ENCODE assay signal across 18 cellular contexts in genomic region chr18:33573193-33573592, GRCh38. TPM values are rescaled to one million over a fixed set of nuclear protein-coding genes. Genes with fewer than 3 reads are reported as not detected.
DNase-seq lines count a peak whose midpoint lies in the region; ATAC-seq and TF ChIP-seq lines count a peak whose summit lies in the region.
"Had no signal": no experiment of that assay in that cellular context is flagged by ENCODE, and none has a peak within 500 bp of the region (broad histone marks: within the 10 kb centered on the region; RNA-seq: fewer than 3 reads in every experiment).

No MANE protein-coding gene starts in this region.

- no peaks in the 10 kb centered on the region for H3K79me2 ChIP-seq in neural progenitor cell (ENCODE audit: low read depth)
- no peaks in the 10 kb centered on the region for H3K79me2 ChIP-seq in GM23338 (replicated peaks; ENCODE audit: insufficient read depth)

- no peak for TF ChIP-seq CTCF in neural progenitor cell (IDR thresholded peaks at IDR 0.05)
- no peak for TF ChIP-seq CTCF in GM23338 (conservative IDR thresholded peaks at IDR 0.05; ENCODE audit: low read depth in 2 of 2)

- no peaks in the 10 kb centered on the region for H3K36me3 ChIP-seq in neural progenitor cell
- no peaks in the 10 kb centered on the region for H3K36me3 ChIP-seq in GM23338 (ENCODE audit: insufficient read depth)
- H3K36me3 ChIP-seq: SJSA1 had no signal

- no peaks in the 10 kb centered on the region for H3K9me3 ChIP-seq in neural progenitor cell (ENCODE audit: low read depth)
- H3K9me3 ChIP-seq: A549 had no signal

- H3K4me2 ChIP-seq in neural progenitor cell (no peak overlapping the region), GM23338 (no peak overlapping the region)
- H3K4me2 ChIP-seq: A549 had no signal

- H3K4me3 Mint-ChIP-seq in neural progenitor cell (no peak overlapping the region), GM23338 (no peak overlapping the region)
- H3K4me3 Mint-ChIP-seq: T-helper 2 cell treated with Interferon-gamma antibody and Interleukin-4, amounts not matched to agents 5 μg/mL and 100 μg/mL, for 36 hours had no signal

- H3K36me3 Mint-ChIP-seq in neural progenitor cell (peaks cover 2% of the 10 kb centered on the region), GM23338 (ENCODE audit: low read depth) (peaks cover 3% of the 10 kb centered on the region; the same call in 2 of the 3 replicates)

- H3F3A ChIP-seq in neural progenitor cell (ENCODE audit: low read depth) (no peaks in the 10 kb centered on the region), GM23338 (replicated peaks; ENCODE audit: low read depth) (no peaks in the 10 kb centered on the region)

- peaks cover 23% of the 10 kb centered on the region for H3K27me3 ChIP-seq in neural progenitor cell
- peaks cover 17% of the 10 kb centered on the region for H3K27me3 ChIP-seq in GM23338 (ENCODE audit: insufficient read depth)

- H4K20me1 ChIP-seq in neural progenitor cell (ENCODE audit: low read depth) = no peaks in the 10 kb centered on the region
- H4K20me1 ChIP-seq in GM23338 (replicated peaks; ENCODE audit: insufficient read depth) = no peaks in the 10 kb centered on the region

- H3K4me1 ChIP-seq in neural progenitor cell (peaks cover 16% of the 10 kb centered on the region), GM23338 (ENCODE audit: insufficient read depth) (peaks cover 13% of the 10 kb centered on the region)
- H3K4me1 ChIP-seq: A549 had no signal

- no peaks in the 10 kb centered on the region for H3K9me2 ChIP-seq in GM23338 (ENCODE audit: insufficient read depth)

- ATAC-seq in GM23338 (no peak), HG03457 (IDR thresholded peaks at IDR 0.05; ENCODE audit: unreplicated experiment) (no peak), GM21737 (IDR thresholded peaks at IDR 0.05; ENCODE audit: unreplicated experiment) (no peak)
- ATAC-seq: A549, K562 had no signal

- H3K4me1 Mint-ChIP-seq in neural progenitor cell (peaks cover 31% of the 10 kb centered on the region), GM23338 (peaks cover 25% of the 10 kb centered on the region)

- DNase-seq in NCI-H510A treated with DMSO at 0.1 percent for 48 hours (lab: John Stamatoyannopoulos, UW) = peak; percentile 72
- no peak for DNase-seq in NCI-H510A (lab: John Stamatoyannopoulos, UW)
- peak; percentile 31 for DNase-seq in NCI-H1436 treated with DMSO at 0.1 percent for 48 hours (lab: John Stamatoyannopoulos, UW)
- DNase-seq in NCI-H82 treated with DMSO at 0.1 percent for 48 hours (lab: John Stamatoyannopoulos, UW; ENCODE audit: unreplicated experiment) = peak; percentile 30
- no peak for DNase-seq in neural progenitor cell (ENCODE audit: low spot score)
- DNase-seq in GM23338 (ENCODE audit: low spot score) = no peak
- DNase-seq: DND-41, GOT3, MV-4-11, NCI-H1930, RPMI8226 had no signal

- peak overlapping the region; percentile 64 for H3K27ac Mint-ChIP-seq in neural progenitor cell
- H3K27ac Mint-ChIP-seq in GM23338 = no peak overlapping the region
- H3K27ac Mint-ChIP-seq: T-helper 2 cell treated with Interferon-gamma antibody and Interleukin-4, amounts not matched to agents 5 μg/mL and 100 μg/mL, for 36 hours had no signal

- H3K9me3 Mint-ChIP-seq in neural progenitor cell (peaks cover 4% of the 10 kb centered on the region), GM23338 (no peaks in the 10 kb centered on the region; the same call in 2 of the 3 replicates)
- H3K9me3 Mint-ChIP-seq: T-helper 2 cell treated with Interferon-gamma antibody and Interleukin-4, amounts not matched to agents 5 μg/mL and 100 μg/mL, for 36 hours had no signal

- no peak overlapping the region for H3K9ac ChIP-seq in neural progenitor cell

- no peak overlapping the region for H2AFZ ChIP-seq in neural progenitor cell (replicated peaks)
- H2AFZ ChIP-seq in GM23338 = no peak overlapping the region

- H3K27ac ChIP-seq in neural progenitor cell (no peak overlapping the region), GM23338 (ENCODE audit: low read depth) (no peak overlapping the region)
- H3K27ac ChIP-seq: A549, C4-2B, SJSA1 had no signal

- H3K4me3 ChIP-seq in neural progenitor cell (no peak overlapping the region), GM23338 (no peak overlapping the region)
- H3K4me3 ChIP-seq: A549, K562, SJSA1 had no signal

- peaks cover 3% of the 10 kb centered on the region for H3K27me3 Mint-ChIP-seq in neural progenitor cell (ENCODE audit: insufficient read depth, low read depth)
- H3K27me3 Mint-ChIP-seq in GM23338 (ENCODE audit: insufficient read depth, low read depth, poor library complexity) = peaks cover 9% of the 10 kb centered on the region

TF ChIP-seq in GM23338, 12 proteins besides CTCF, POLR2A, EP300 and RAD21 (continues in another document):
- TF ChIP-seq ETS1 (IDR thresholded peaks at IDR 0.05) = no peak
- TF ChIP-seq JUNB (IDR thresholded peaks at IDR 0.05; ENCODE audit: unreplicated experiment) = no peak
- TF ChIP-seq POLR2AphosphoS5 (IDR thresholded peaks at IDR 0.05; ENCODE audit: low read depth) = no peak
- TF ChIP-seq, protein P1, sequence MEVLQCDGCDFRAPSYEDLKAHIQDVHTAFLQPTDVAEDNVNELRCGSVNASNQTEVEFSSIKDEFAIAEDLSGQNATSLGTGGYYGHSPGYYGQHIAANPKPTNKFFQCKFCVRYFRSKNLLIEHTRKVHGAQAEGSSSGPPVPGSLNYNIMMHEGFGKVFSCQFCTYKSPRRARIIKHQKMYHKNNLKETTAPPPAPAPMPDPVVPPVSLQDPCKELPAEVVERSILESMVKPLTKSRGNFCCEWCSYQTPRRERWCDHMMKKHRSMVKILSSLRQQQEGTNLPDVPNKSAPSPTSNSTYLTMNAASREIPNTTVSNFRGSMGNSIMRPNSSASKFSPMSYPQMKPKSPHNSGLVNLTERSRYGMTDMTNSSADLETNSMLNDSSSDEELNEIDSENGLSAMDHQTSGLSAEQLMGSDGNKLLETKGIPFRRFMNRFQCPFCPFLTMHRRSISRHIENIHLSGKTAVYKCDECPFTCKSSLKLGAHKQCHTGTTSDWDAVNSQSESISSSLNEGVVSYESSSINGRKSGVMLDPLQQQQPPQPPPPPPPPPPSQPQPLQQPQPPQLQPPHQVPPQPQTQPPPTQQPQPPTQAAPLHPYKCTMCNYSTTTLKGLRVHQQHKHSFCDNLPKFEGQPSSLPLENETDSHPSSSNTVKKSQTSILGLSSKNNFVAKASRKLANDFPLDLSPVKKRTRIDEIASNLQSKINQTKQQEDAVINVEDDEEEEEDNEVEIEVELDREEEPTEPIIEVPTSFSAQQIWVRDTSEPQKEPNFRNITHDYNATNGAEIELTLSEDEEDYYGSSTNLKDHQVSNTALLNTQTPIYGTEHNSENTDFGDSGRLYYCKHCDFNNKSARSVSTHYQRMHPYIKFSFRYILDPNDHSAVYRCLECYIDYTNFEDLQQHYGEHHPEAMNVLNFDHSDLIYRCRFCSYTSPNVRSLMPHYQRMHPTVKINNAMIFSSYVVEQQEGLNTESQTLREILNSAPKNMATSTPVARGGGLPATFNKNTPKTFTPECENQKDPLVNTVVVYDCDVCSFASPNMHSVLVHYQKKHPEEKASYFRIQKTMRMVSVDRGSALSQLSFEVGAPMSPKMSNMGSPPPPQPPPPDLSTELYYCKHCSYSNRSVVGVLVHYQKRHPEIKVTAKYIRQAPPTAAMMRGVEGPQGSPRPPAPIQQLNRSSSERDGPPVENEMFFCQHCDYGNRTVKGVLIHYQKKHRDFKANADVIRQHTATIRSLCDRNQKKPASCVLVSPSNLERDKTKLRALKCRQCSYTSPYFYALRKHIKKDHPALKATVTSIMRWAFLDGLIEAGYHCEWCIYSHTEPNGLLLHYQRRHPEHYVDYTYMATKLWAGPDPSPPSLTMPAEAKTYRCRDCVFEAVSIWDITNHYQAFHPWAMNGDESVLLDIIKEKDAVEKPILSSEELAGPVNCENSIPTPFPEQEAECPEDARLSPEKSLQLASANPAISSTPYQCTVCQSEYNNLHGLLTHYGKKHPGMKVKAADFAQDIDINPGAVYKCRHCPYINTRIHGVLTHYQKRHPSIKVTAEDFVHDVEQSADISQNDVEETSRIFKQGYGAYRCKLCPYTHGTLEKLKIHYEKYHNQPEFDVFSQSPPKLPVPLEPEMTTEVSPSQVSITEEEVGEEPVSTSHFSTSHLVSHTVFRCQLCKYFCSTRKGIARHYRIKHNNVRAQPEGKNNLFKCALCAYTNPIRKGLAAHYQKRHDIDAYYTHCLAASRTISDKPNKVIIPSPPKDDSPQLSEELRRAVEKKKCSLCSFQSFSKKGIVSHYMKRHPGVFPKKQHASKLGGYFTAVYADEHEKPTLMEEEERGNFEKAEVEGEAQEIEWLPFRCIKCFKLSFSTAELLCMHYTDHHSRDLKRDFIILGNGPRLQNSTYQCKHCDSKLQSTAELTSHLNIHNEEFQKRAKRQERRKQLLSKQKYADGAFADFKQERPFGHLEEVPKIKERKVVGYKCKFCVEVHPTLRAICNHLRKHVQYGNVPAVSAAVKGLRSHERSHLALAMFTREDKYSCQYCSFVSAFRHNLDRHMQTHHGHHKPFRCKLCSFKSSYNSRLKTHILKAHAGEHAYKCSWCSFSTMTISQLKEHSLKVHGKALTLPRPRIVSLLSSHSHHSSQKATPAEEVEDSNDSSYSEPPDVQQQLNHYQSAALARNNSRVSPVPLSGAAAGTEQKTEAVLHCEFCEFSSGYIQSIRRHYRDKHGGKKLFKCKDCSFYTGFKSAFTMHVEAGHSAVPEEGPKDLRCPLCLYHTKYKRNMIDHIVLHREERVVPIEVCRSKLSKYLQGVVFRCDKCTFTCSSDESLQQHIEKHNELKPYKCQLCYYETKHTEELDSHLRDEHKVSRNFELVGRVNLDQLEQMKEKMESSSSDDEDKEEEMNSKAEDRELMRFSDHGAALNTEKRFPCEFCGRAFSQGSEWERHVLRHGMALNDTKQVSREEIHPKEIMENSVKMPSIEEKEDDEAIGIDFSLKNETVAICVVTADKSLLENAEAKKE (CRISPR knock-in tag; IDR thresholded peaks at IDR 0.05) = no peak

RNA-seq across cellular contexts. Expression of gene ASXL3, which starts 4.8 kb away (rescaled TPM):
- total RNA-seq in neural progenitor cell (ENCODE audit: low replicate concordance) = 2.7 and 5.1 TPM in 2 replicates
- total RNA-seq in GM23338 (2014; rRNA removed; shearing (Covaris generic)) = 1.4 and 2.6 TPM in 2 replicates
- 0.23 and 0.33 TPM in 2 replicates for polyA plus RNA-seq in GM23338 (2016; fragmentation: Nextera tagmentation; extraction: Ambion mirVana)
- total RNA-seq: K562, SJSA1 had no signal
- polyA plus RNA-seq: A549, K562 had no signal

Comparison
In these comparisons a context has a peak if more than half of its experiments do, and no peak if none do; other contexts are left out.
1. DNase-seq: peak in NCI-H510A treated with DMSO at 0.1 percent for 48 hours (single experiment), NCI-H1436 treated with DMSO at 0.1 percent for 48 hours (single experiment) and NCI-H82 treated with DMSO at 0.1 percent for 48 hours (single experiment); none in NCI-H510A (single experiment), neural progenitor cell (single experiment) and GM23338 (single experiment).